ENCODE assay signal across 15 cellular contexts in the genomic region with DNA sequence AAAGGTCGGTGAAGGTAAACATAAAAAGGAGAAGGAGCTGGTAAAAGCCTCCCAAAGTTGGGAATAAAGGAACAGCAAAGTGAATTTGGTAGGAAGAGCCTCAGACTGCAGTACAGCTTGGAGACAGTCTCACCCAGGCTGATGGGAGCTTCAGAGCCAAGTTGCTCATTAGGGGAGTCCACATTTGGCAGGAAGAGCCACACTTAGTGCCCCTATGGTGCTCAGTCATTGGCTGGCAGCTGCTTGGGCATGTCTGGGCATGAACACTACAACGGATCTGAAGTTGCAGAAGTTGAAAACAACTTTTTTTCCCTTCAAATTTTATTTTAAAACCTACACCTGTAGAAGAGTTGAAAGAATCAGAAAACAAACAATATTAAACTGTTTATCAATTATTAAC.
A peak's percentile ranks its signal among the peaks of the same experiment; 100 is the strongest.
DNase-seq lines count a peak whose midpoint lies in the region; ATAC-seq and TF ChIP-seq lines count a peak whose summit lies in the region.
"Had no signal": no experiment of that assay in that cellular context is flagged by ENCODE, and none has a peak within 500 bp of the region (broad histone marks: within the 10 kb centered on the region; RNA-seq: fewer than 3 reads in every experiment).

No MANE protein-coding gene starts in this region.

- no peak overlapping the region for H2AK5ac ChIP-seq in neuronal stem cell (ENCODE audit: low read depth, low read length)

- no peak for TF ChIP-seq CTCF in SK-N-SH (IDR thresholded peaks at IDR 0.05)

- H3K27ac Mint-ChIP-seq in activated naive CD8-positive, alpha-beta T cell treated with anti-CD3 and anti-CD28 coated beads, Interleukin-2, amount 50 U/mL, for 24 hours: no peak overlapping the region

- no peaks in the 10 kb centered on the region for H3K79me2 ChIP-seq in SK-N-SH (ENCODE audit: insufficient read depth)

- CTCF ChIA-PET in SK-N-SH (lab: Yijun Ruan, JAX): no interaction called here

- no peaks in the 10 kb centered on the region for H3K36me3 ChIP-seq in SK-N-SH (replicated peaks in 1 of 2; ENCODE audit: control insufficient read depth in 1 of 2, insufficient read depth in 2 of 2, low read length in 1 of 2)
- no peaks in the 10 kb centered on the region for H3K36me3 ChIP-seq in neuronal stem cell (replicated peaks in 1 of 2; ENCODE audit: control insufficient read depth in 2 of 2, insufficient read depth in 2 of 2, low read length in 2 of 2)
- H3K36me3 ChIP-seq: spleen had no signal

- no peak overlapping the region for H2BK120ac ChIP-seq in neuronal stem cell (ENCODE audit: low read depth, low read length)

- no peak overlapping the region for H2BK12ac ChIP-seq in neuronal stem cell (ENCODE audit: low read length)

- H3F3A ChIP-seq in SK-N-SH (replicated peaks; ENCODE audit: insufficient read depth): no peaks in the 10 kb centered on the region

- H3K18ac ChIP-seq in neuronal stem cell (ENCODE audit: low read length): no peak overlapping the region

- no peaks in the 10 kb centered on the region for H4K20me1 ChIP-seq in SK-N-SH (ENCODE audit: insufficient read depth)

- no peak overlapping the region for H3K4me3 Mint-ChIP-seq in activated naive CD8-positive, alpha-beta T cell treated with anti-CD3 and anti-CD28 coated beads, Interleukin-2, amount 50 U/mL, for 24 hours
- H3K4me3 Mint-ChIP-seq: neural crest cell had no signal

- H3K27me3 ChIP-seq in SK-N-SH (ENCODE audit: insufficient read depth): no peaks in the 10 kb centered on the region
- H3K27me3 ChIP-seq in neuronal stem cell (ENCODE audit: control insufficient read depth in 3 of 3, insufficient read depth in 3 of 3, low read depth in 1 of 3, low read length in 3 of 3): no peaks in the 10 kb centered on the region
- H3K27me3 ChIP-seq: spleen had no signal

- DNase-seq in NCI-H1105 treated with DMSO at 0.1 percent for 48 hours (lab: John Stamatoyannopoulos, UW) (peak; percentile 8), NCI-H1105 (lab: John Stamatoyannopoulos, UW) (no peak), SK-N-SH (no peak), neuronal stem cell (ENCODE audit: low spot score) (no peak), erythroblast (lab: John Stamatoyannopoulos, UW) (no peak)
- no peak for DNase-seq in activated naive CD8-positive, alpha-beta T cell treated with anti-CD3 and anti-CD28 coated beads, Interleukin-2, amount 50 U/mL, for 24 hours
- DNase-seq: kidney, NCI-H2107, SHP77 treated with DMSO at 0.1 percent for 48 hours, spleen had no signal

- no peaks in the 10 kb centered on the region for H3K36me3 Mint-ChIP-seq in activated naive CD8-positive, alpha-beta T cell treated with anti-CD3 and anti-CD28 coated beads, Interleukin-2, amount 50 U/mL, for 24 hours (ENCODE audit: low read depth)

- no peaks in the 10 kb centered on the region for H3K9me2 ChIP-seq in SK-N-SH

- no peaks in the 10 kb centered on the region for H3K27me3 Mint-ChIP-seq in activated naive CD8-positive, alpha-beta T cell treated with anti-CD3 and anti-CD28 coated beads, Interleukin-2, amount 50 U/mL, for 24 hours

- H4K91ac ChIP-seq in neuronal stem cell (ENCODE audit: low read depth, low read length, poor library complexity): no peak overlapping the region

- peak overlapping the region; percentile 21; the same call in 1 of the 2 replicates for H3K4me2 ChIP-seq in SK-N-SH
- H3K4me2 ChIP-seq in neuronal stem cell (ENCODE audit: insufficient read depth, low read length, poor library complexity, severe bottlenecking): no peak overlapping the region

- H3K4me1 ChIP-seq in SK-N-SH (ENCODE audit: control insufficient read depth in 1 of 2, insufficient read depth in 2 of 2, low read depth in 1 of 2, low read length in 1 of 2) (no peaks in the 10 kb centered on the region), neuronal stem cell (ENCODE audit: control insufficient read depth in 2 of 2, insufficient read depth in 1 of 2, low read depth in 1 of 2, low read length in 2 of 2) (no peaks in the 10 kb centered on the region)
- H3K4me1 ChIP-seq: spleen had no signal

- POLR2A ChIA-PET in SK-N-SH (lab: Yijun Ruan, JAX): no interaction called here

- H3K9ac ChIP-seq in SK-N-SH: no peak overlapping the region
- H3K9ac ChIP-seq in neuronal stem cell (ENCODE audit: low read depth, low read length, poor library complexity): no peak overlapping the region

- WGBS in SK-N-SH (ENCODE audit: low lambda C conversion rate): 24% methylated on average over 2 of the region's 2 CpGs
- WGBS in neuronal stem cell (ENCODE audit: extremely low coverage in 2 of 2, insufficient read length in 2 of 2, insufficient replicate concordance in 1 of 2), 2 donors: no CpG with 5 or more reads among the region's 2 CpGs

- ATAC-seq in HG02759 (IDR thresholded peaks at IDR 0.05; ENCODE audit: unreplicated experiment) (peak; percentile 74), HG02678 (IDR thresholded peaks at IDR 0.05; ENCODE audit: unreplicated experiment) (no peak)
- no peak for ATAC-seq in activated naive CD8-positive, alpha-beta T cell treated with anti-CD3 and anti-CD28 coated beads, Interleukin-2, amount 50 U/mL, for 24 hours
- ATAC-seq: activated CD4-positive, CD25-positive, alpha-beta regulatory T cell treated with anti-CD3 and anti-CD28 coated beads, Interleukin-2, amount 50 U/mL, for 24 hours had no signal

- no peak overlapping the region for H2BK15ac ChIP-seq in neuronal stem cell (ENCODE audit: low read length)

- peaks cover 7% of the 10 kb centered on the region for H3K9me3 Mint-ChIP-seq in activated naive CD8-positive, alpha-beta T cell treated with anti-CD3 and anti-CD28 coated beads, Interleukin-2, amount 50 U/mL, for 24 hours

- no peak for TF ChIP-seq EP300 in SK-N-SH (IDR thresholded peaks at IDR 0.05; ENCODE audit: borderline replicate concordance in 1 of 2, low read depth in 1 of 2, low read length in 1 of 2)

- no peak for TF ChIP-seq POLR2A in erythroblast (IDR thresholded peaks at IDR 0.05; ENCODE audit: low read length)

- no peak overlapping the region for H3K23ac ChIP-seq in neuronal stem cell (ENCODE audit: low read depth, low read length, poor library complexity)

- TF ChIP-seq RAD21 in SK-N-SH (IDR thresholded peaks at IDR 0.05; ENCODE audit: low read length): no peak

- H3K4me3 ChIP-seq in SK-N-SH (ENCODE audit: low read depth in 2 of 2, low read length in 1 of 2): no peak overlapping the region
- H3K4me3 ChIP-seq in neuronal stem cell (ENCODE audit: low read length in 2 of 2): no peak overlapping the region
- H3K4me3 ChIP-seq: spleen had no signal

- H3K27ac ChIP-seq in SK-N-SH (ENCODE audit: low read depth in 2 of 2, low read length in 1 of 2): peak overlapping the region; percentile 30 to 49; a peak in 2 of 4 replicates
- H3K27ac ChIP-seq in neuronal stem cell (replicated peaks; ENCODE audit: low read length): no peak overlapping the region
- H3K27ac ChIP-seq: 22Rv1, spleen had no signal

- no peaks in the 10 kb centered on the region for H3K79me1 ChIP-seq in neuronal stem cell (ENCODE audit: low read depth, low read length)

- H3K9me3 ChIP-seq in SK-N-SH: no peaks in the 10 kb centered on the region
- H3K9me3 ChIP-seq in neuronal stem cell (replicated peaks in 1 of 2; ENCODE audit: control insufficient read depth in 2 of 2, insufficient read depth in 1 of 2, low read depth in 1 of 2, low read length in 2 of 2): no peaks in the 10 kb centered on the region

- H2AFZ ChIP-seq in SK-N-SH (ENCODE audit: low read depth): peak overlapping the region; percentile 73
- H2AFZ ChIP-seq in neuronal stem cell (ENCODE audit: low read length): peak overlapping the region; percentile 45

- H3K4me1 Mint-ChIP-seq in activated naive CD8-positive, alpha-beta T cell treated with anti-CD3 and anti-CD28 coated beads, Interleukin-2, amount 50 U/mL, for 24 hours: no peaks in the 10 kb centered on the region
- H3K4me1 Mint-ChIP-seq: neural crest cell had no signal

- H3K4ac ChIP-seq in neuronal stem cell (ENCODE audit: low read length): no peak overlapping the region

- H3K14ac ChIP-seq in neuronal stem cell (ENCODE audit: low read length): no peak overlapping the region

- no peak overlapping the region for H4K8ac ChIP-seq in neuronal stem cell (ENCODE audit: low read depth, low read length)

- H2BK5ac ChIP-seq in neuronal stem cell (ENCODE audit: low read length): no peak overlapping the region

TF ChIP-seq in SK-N-SH, 30 proteins besides CTCF, POLR2A, EP300 and RAD21 (continues in another document):
- TF ChIP-seq, protein P1, sequence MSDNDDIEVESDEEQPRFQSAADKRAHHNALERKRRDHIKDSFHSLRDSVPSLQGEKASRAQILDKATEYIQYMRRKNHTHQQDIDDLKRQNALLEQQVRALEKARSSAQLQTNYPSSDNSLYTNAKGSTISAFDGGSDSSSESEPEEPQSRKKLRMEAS (IDR thresholded peaks at IDR 0.05; ENCODE audit: low read depth): no peak
- TF ChIP-seq NRF1 (IDR thresholded peaks at IDR 0.05; ENCODE audit: low read depth, low read length): no peak
- TF ChIP-seq TCF12 (IDR thresholded peaks at IDR 0.05): no peak
- no peak for TF ChIP-seq GABPA (IDR thresholded peaks at IDR 0.05; ENCODE audit: low read depth)
- TF ChIP-seq ELF1 (IDR thresholded peaks at IDR 0.05): no peak
- no peak for TF ChIP-seq TAF1 (IDR thresholded peaks at IDR 0.05; ENCODE audit: borderline replicate concordance, low read depth, low read length)
- TF ChIP-seq, protein P2, sequence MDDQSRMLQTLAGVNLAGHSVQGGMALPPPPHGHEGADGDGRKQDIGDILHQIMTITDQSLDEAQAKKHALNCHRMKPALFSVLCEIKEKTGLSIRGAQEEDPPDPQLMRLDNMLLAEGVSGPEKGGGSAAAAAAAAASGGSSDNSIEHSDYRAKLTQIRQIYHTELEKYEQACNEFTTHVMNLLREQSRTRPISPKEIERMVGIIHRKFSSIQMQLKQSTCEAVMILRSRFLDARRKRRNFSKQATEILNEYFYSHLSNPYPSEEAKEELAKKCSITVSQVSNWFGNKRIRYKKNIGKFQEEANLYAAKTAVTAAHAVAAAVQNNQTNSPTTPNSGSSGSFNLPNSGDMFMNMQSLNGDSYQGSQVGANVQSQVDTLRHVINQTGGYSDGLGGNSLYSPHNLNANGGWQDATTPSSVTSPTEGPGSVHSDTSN (IDR thresholded peaks at IDR 0.05): no peak
- no peak for TF ChIP-seq MEF2A (IDR thresholded peaks at IDR 0.05; ENCODE audit: borderline replicate concordance, low read depth)
- no peak for TF ChIP-seq MXI1 (IDR thresholded peaks at IDR 0.05; ENCODE audit: low read depth, low read length)
- TF ChIP-seq, protein P3, sequence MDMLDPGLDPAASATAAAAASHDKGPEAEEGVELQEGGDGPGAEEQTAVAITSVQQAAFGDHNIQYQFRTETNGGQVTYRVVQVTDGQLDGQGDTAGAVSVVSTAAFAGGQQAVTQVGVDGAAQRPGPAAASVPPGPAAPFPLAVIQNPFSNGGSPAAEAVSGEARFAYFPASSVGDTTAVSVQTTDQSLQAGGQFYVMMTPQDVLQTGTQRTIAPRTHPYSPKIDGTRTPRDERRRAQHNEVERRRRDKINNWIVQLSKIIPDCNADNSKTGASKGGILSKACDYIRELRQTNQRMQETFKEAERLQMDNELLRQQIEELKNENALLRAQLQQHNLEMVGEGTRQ (IDR thresholded peaks at IDR 0.05; ENCODE audit: borderline replicate concordance, low read depth, low read length): no peak
- TF ChIP-seq TEAD4 (IDR thresholded peaks at IDR 0.05; ENCODE audit: borderline replicate concordance, insufficient read depth): no peak
- TF ChIP-seq JUND (IDR thresholded peaks at IDR 0.05): no peak
- TF ChIP-seq YY1 (IDR thresholded peaks at IDR 0.05; ENCODE audit: low read depth): no peak
